Comparison of ENCODE assay signal across 8 cellular contexts in genomic region chr5:138331449-138332368, GRCh38. TPM values are rescaled to one million over a fixed set of nuclear protein-coding genes. Genes with fewer than 3 reads are reported as not detected.
DNase-seq lines count a peak whose midpoint lies in the region; ATAC-seq, FAIRE-seq and TF ChIP-seq lines count a peak whose summit lies in the region.

Gene CDC25C, minus strand, starts transcription at chr5:138331804. Its CDS starts 624 bp downstream, at chr5:138331180.

- H3K4me3 Mint-ChIP-seq in activated T-helper 2 cell treated with anti-CD3 and anti-CD28 coated beads, Interferon-gamma antibody, Interleukin-2, Interleukin-4, amounts not matched to agents 10 μg/mL and 5 μg/mL and 100 μg/mL, durations not matched to agents 14 hours and 24 hours and 36 hours (ENCODE audit: low read depth) = peak within 1 kb of the TSS; percentile 83
- H3K4me3 Mint-ChIP-seq in natural killer cell = peak within 1 kb of the TSS; percentile 99

- H3K27ac Mint-ChIP-seq in activated T-helper 2 cell treated with anti-CD3 and anti-CD28 coated beads, Interferon-gamma antibody, Interleukin-2, Interleukin-4, amounts not matched to agents 10 μg/mL and 5 μg/mL and 100 μg/mL, durations not matched to agents 14 hours and 24 hours and 36 hours = peak within 1 kb of the TSS; percentile 86
- H3K27ac Mint-ChIP-seq in natural killer cell = peak within 1 kb of the TSS; percentile 75 to 86

- peak; percentile 77; the same call in 1 of the 2 replicates for TF ChIP-seq POLR2A in H54 (IDR thresholded peaks at IDR 0.05; ENCODE audit: low read depth, low read length)

- peak; percentile 93 for FAIRE-seq in H54 (lab: Jason Lieb, UNC)

- ATAC-seq in natural killer cell = peak; percentile 99 to 100 (median 99)

- DNase-seq in ELF-1 (ENCODE audit: low read depth, low spot score) = peak; percentile 100
- peak; percentile 93 for DNase-seq in H54 (ENCODE audit: insufficient read length, low spot score)
- DNase-seq in LoVo (ENCODE audit: low spot score) = peak; percentile 100
- peak; percentile 99 for DNase-seq in RWPE1 (ENCODE audit: low spot score)
- DNase-seq in activated T-helper 2 cell treated with anti-CD3 and anti-CD28 coated beads, Interferon-gamma antibody, Interleukin-2, Interleukin-4, amounts not matched to agents 10 μg/mL and 5 μg/mL and 100 μg/mL, durations not matched to agents 14 hours and 24 hours and 36 hours (ENCODE audit: low spot score) = peak; percentile 98
- DNase-seq in fibroblast of peridontal ligament (ENCODE audit: extremely low read depth) = peak; percentile 98
- DNase-seq in natural killer cell = peak; percentile 94
- DNase-seq in stimulated activated naive CD4-positive, alpha-beta T cell (lab: John Stamatoyannopoulos, UW) = peak; percentile 91 to 98 (median 95)

- H3K4me1 Mint-ChIP-seq in activated T-helper 2 cell treated with anti-CD3 and anti-CD28 coated beads, Interferon-gamma antibody, Interleukin-2, Interleukin-4, amounts not matched to agents 10 μg/mL and 5 μg/mL and 100 μg/mL, durations not matched to agents 14 hours and 24 hours and 36 hours (ENCODE audit: low read depth) = peaks cover 21% of the 10 kb centered on the region
- peaks cover 15 to 17% of the 10 kb centered on the region in 2 donors for H3K4me1 Mint-ChIP-seq in natural killer cell

- H3K27me3 Mint-ChIP-seq in activated T-helper 2 cell treated with anti-CD3 and anti-CD28 coated beads, Interferon-gamma antibody, Interleukin-2, Interleukin-4, amounts not matched to agents 10 μg/mL and 5 μg/mL and 100 μg/mL, durations not matched to agents 14 hours and 24 hours and 36 hours (ENCODE audit: low read depth) = no peaks in the 10 kb centered on the region
- no peaks in the 10 kb centered on the region for H3K27me3 Mint-ChIP-seq in natural killer cell (ENCODE audit: low read depth in 2 of 2)

- intact Hi-C loops in activated T-helper 2 cell treated with anti-CD3 and anti-CD28 coated beads, Interferon-gamma antibody, Interleukin-2, Interleukin-4, amounts not matched to agents 10 μg/mL and 5 μg/mL and 100 μg/mL, durations not matched to agents 14 hours and 24 hours and 36 hours (cut with micrococcal nuclease) = loop anchor here (1.0 to 10.0 kb wide), 3 partner anchors 152 to 963 kb away; partner anchors contain the start of genes FAM13B, KIF20A and MATR3
- intact Hi-C loops in natural killer cell (cut with micrococcal nuclease) = loop anchor here (1.0 kb wide), 2 partner anchors 134 to 152 kb away; partner anchors contain the start of genes EGR1 and KIF20A

- H3K9me3 Mint-ChIP-seq in activated T-helper 2 cell treated with anti-CD3 and anti-CD28 coated beads, Interferon-gamma antibody, Interleukin-2, Interleukin-4, amounts not matched to agents 10 μg/mL and 5 μg/mL and 100 μg/mL, durations not matched to agents 14 hours and 24 hours and 36 hours = no peaks in the 10 kb centered on the region
- no peaks in the 10 kb centered on the region for H3K9me3 Mint-ChIP-seq in natural killer cell

- peaks cover 4% of the 10 kb centered on the region for H3K36me3 Mint-ChIP-seq in activated T-helper 2 cell treated with anti-CD3 and anti-CD28 coated beads, Interferon-gamma antibody, Interleukin-2, Interleukin-4, amounts not matched to agents 10 μg/mL and 5 μg/mL and 100 μg/mL, durations not matched to agents 14 hours and 24 hours and 36 hours (ENCODE audit: low read depth)
- no peaks in the 10 kb centered on the region for H3K36me3 Mint-ChIP-seq in natural killer cell

- peak within 1 kb of the TSS; percentile 90 for H3K27ac ChIP-seq in RWPE1

- CTCF ChIA-PET in RWPE1 (lab: Yijun Ruan, JAX) = interaction anchor here (0.5 to 2.6 kb wide), 8 partner anchors 14 to 112 kb away, joined by 3 to 22 read pairs (median 6); partner anchors contain the start of gene KDM3B

- POLR2A ChIA-PET in RWPE1 (lab: Yijun Ruan, JAX; ENCODE audit: low non-redundant PET) = interaction anchor here (1.2 kb wide), 2 partner anchors 9 to 21 kb away, joined by 6 read pairs; partner anchors contain the start of gene KDM3B

- TF ChIP-seq CTCF in RWPE1 (conservative IDR thresholded peaks at IDR 0.05; ENCODE audit: low read depth) (no peak), natural killer cell (IDR thresholded peaks at IDR 0.05) (no peak)

RNA-seq across cellular contexts. Expression of gene CDC25C, which starts in this region (rescaled TPM):
- 8.4 and 9.0 TPM in 2 replicates for total RNA-seq in activated T-helper 2 cell treated with anti-CD3 and anti-CD28 coated beads, Interferon-gamma antibody, Interleukin-2, Interleukin-4, amounts not matched to agents 10 μg/mL and 5 μg/mL and 100 μg/mL, durations not matched to agents 14 hours and 24 hours and 36 hours
- under 1 TPM in 2 of 3 donors, not detected in 1; 0.47 to 0.48 TPM for total RNA-seq in natural killer cell

Comparison
In these comparisons a context has a peak if more than half of its experiments do, and no peak if none do; other contexts are left out.
1. Peak in every context shown above with its lines: DNase-seq, ATAC-seq and H3K27ac ChIP-seq.
2. Peak in DNase-seq and ATAC-seq in natural killer cell; RNA of the gene not detected or under 1 TPM.